In genomic region chr3:25390605-25391004, GRCh38 we compare ENCODE assay signal across 4 cellular contexts. TPM values are rescaled to one million over a fixed set of nuclear protein-coding genes. Genes with fewer than 3 reads are reported as not detected.
"Had no signal": no experiment of that assay in that cellular context is flagged by ENCODE, and none has a peak within 500 bp of the region (broad histone marks: within the 10 kb centered on the region; RNA-seq: fewer than 3 reads in every experiment).

No MANE protein-coding gene starts in this region.

- ATAC-seq: GM12878 had no signal

- DNase-seq: GDM1, GF-D8 had no signal

RNA-seq across cellular contexts. Expression of gene RARB, which starts 37.5 kb away (rescaled TPM):
- total RNA-seq: G401, GM12878 had no signal
